Comparison of ENCODE assay signal across 22 cellular contexts in the genomic region with DNA sequence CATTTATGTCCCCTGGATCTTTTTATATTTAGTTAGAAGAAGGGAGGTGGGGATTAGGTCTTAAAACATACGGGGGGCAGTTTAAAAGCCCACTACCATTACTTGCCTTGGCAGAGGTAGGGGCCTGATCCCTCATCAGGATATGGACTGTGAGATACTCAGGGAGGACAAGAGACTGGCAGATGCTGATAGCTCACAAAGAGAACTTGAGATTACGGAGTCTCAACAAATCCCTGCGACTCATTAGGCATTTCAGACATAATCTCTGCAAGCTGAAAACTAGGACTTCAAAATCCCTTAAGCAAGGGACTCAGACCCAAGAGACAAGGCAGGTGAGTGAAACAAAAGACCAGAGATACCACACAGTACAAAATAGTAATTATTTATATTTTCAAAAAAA. TPM values are rescaled to one million over a fixed set of nuclear protein-coding genes. Genes with fewer than 3 reads are reported as not detected.
"Had no signal": no experiment of that assay in that cellular context is flagged by ENCODE, and none has a peak within 500 bp of the region (broad histone marks: within the 10 kb centered on the region; RNA-seq: fewer than 3 reads in every experiment).

No MANE protein-coding gene starts in this region.

- H3K9me3 ChIP-seq: colonic mucosa, neutrophil, tibial artery had no signal

- FAIRE-seq: endothelial cell of umbilical vein, kidney, small intestine had no signal

- H3K9me3 Mint-ChIP-seq: endodermal cell; naive thymus-derived CD4-positive, alpha-beta T cell; nephron progenitor cell had no signal

- H3K27ac ChIP-seq: colonic mucosa, neutrophil had no signal

- DNase-seq: caudate nucleus; colonic mucosa; effector CD4-positive, alpha-beta T cell; endodermal cell; erythroblast; foreskin melanocyte; head of caudate nucleus; hypothalamus; kidney; left cardiac atrium; left ventricle myocardium superior; mammary epithelial cell; naive thymus-derived CD4-positive, alpha-beta T cell; nephron progenitor cell; right cardiac atrium; small intestine; stimulated activated CD4-positive, alpha-beta T cell treated with anti-CD3 and anti-CD28 coated beads, Interleukin-12 subunit alpha, Interleukin-12 subunit beta, amount 100 ng/mL, for 4 hours; stimulated activated naive CD4-positive, alpha-beta T cell; tibial artery had no signal

- H3K36me3 ChIP-seq: colonic mucosa had no signal

- H3K27ac Mint-ChIP-seq: endodermal cell had no signal

- H3K4me3 ChIP-seq: colonic mucosa, tibial artery had no signal

- H3K27me3 ChIP-seq: colonic mucosa, neutrophil, tibial artery had no signal

- H3K27me3 Mint-ChIP-seq: naive thymus-derived CD4-positive, alpha-beta T cell had no signal

- H3K4me1 ChIP-seq: colonic mucosa had no signal

- H3K4me3 Mint-ChIP-seq: endodermal cell; naive thymus-derived CD4-positive, alpha-beta T cell; nephron progenitor cell had no signal

RNA-seq across cellular contexts. Expression of a gene that starts 23.2 kb away (rescaled TPM):
- total RNA-seq: mononuclear cell; naive thymus-derived CD4-positive, alpha-beta T cell had no signal
